Comparison of ENCODE assay signal across 23 cellular contexts in genomic region chr1:16968372-16968771, GRCh38. TPM values are rescaled to one million over a fixed set of nuclear protein-coding genes. Genes with fewer than 3 reads are reported as not detected.
A peak's percentile ranks its signal among the peaks of the same experiment; 100 is the strongest.
DNase-seq lines count a peak whose midpoint lies in the region; ATAC-seq, FAIRE-seq and TF ChIP-seq lines count a peak whose summit lies in the region.
"Had no signal": no experiment of that assay in that cellular context is flagged by ENCODE, and none has a peak within 500 bp of the region (broad histone marks: within the 10 kb centered on the region; RNA-seq: fewer than 3 reads in every experiment).

No MANE protein-coding gene starts in this region.

- POLR2A ChIA-PET in H1 (lab: Charles Lee; ENCODE audit: partially characterized antibody), result interaction anchor here (0.6 to 9.5 kb wide), 4 partner anchors 8 to 673 kb away, joined by 3 to 92 read pairs (median 4); partner anchors contain the start of gene MFAP2

- no peak overlapping the region for H3K4ac ChIP-seq in H1 (replicated peaks; ENCODE audit: insufficient read length, low read depth, low read length)

- H3K23me2 ChIP-seq in H1 (ENCODE audit: low read depth, low read length), result peaks cover 3% of the 10 kb centered on the region; the same call in 1 of the 2 replicates

- H3K36me3 Mint-ChIP-seq in activated naive CD4-positive, alpha-beta T cell treated with anti-CD3 and anti-CD28 coated beads, Interleukin-2, amount 50 U/mL, for 72 hours, result no peaks in the 10 kb centered on the region
- no peaks in the 10 kb centered on the region for H3K36me3 Mint-ChIP-seq in activated naive CD4-positive, alpha-beta T cell treated with anti-CD3 and anti-CD28 coated beads, Interleukin-2, amount 10 ng/mL, durations not matched to agents 7 days and 5 days
- peaks cover 20% of the 10 kb centered on the region for H3K36me3 Mint-ChIP-seq in stimulated activated effector memory CD8-positive, alpha-beta T cell treated with anti-CD3 and anti-CD28 coated beads, Interleukin-12 subunit alpha, Interleukin-12 subunit beta, amount 100 ng/mL, for 72 hours

- H3K4me3 Mint-ChIP-seq in activated naive CD4-positive, alpha-beta T cell treated with anti-CD3 and anti-CD28 coated beads, Interleukin-2, amount 10 ng/mL, durations not matched to agents 7 days and 5 days, result no peak overlapping the region
- no peak overlapping the region for H3K4me3 Mint-ChIP-seq in stimulated activated effector memory CD8-positive, alpha-beta T cell treated with anti-CD3 and anti-CD28 coated beads, Interleukin-12 subunit alpha, Interleukin-12 subunit beta, amount 100 ng/mL, for 72 hours
- H3K4me3 Mint-ChIP-seq: CD4-positive, alpha-beta T cell; H9 had no signal

- H3K4me2 ChIP-seq in H1 (ENCODE audit: insufficient read depth in 1 of 2, low read depth in 2 of 2, low read length in 2 of 2), result no peak overlapping the region

- no peak overlapping the region for H2BK15ac ChIP-seq in H1 (ENCODE audit: low read length)

- FAIRE-seq in H1 (lab: Jason Lieb, UNC) (no peak), GM19239 (lab: Jason Lieb, UNC) (no peak)
- FAIRE-seq: A549, GM12892, GM18507, HTR-8/SVneo had no signal

- H3K9ac ChIP-seq in H1 (replicated peaks in 1 of 4; ENCODE audit: extremely low read depth in 1 of 4, low read depth in 3 of 4, low read length in 3 of 4), result no peak overlapping the region

- peak overlapping the region; percentile 15 to 79 for H3K27ac Mint-ChIP-seq in activated naive CD4-positive, alpha-beta T cell treated with anti-CD3 and anti-CD28 coated beads, Interleukin-2, amount 50 U/mL, for 72 hours
- H3K27ac Mint-ChIP-seq in activated naive CD4-positive, alpha-beta T cell treated with anti-CD3 and anti-CD28 coated beads, Interleukin-2, amount 10 ng/mL, durations not matched to agents 7 days and 5 days, result no peak overlapping the region
- H3K27ac Mint-ChIP-seq in stimulated activated effector memory CD8-positive, alpha-beta T cell treated with anti-CD3 and anti-CD28 coated beads, Interleukin-12 subunit alpha, Interleukin-12 subunit beta, amount 100 ng/mL, for 72 hours, result peak overlapping the region; percentile 82
- H3K27ac Mint-ChIP-seq: CD4-positive, alpha-beta T cell had no signal

- no peak overlapping the region for H3K4me3 ChIP-seq in H1 (ENCODE audit: extremely low read depth in 1 of 4, insufficient read depth in 2 of 4, low read depth in 3 of 4, low read length in 4 of 4)
- H3K4me3 ChIP-seq: A549 had no signal

- H3K18ac ChIP-seq in H1 (ENCODE audit: extremely low read depth, low read length), result no peak overlapping the region

- no peaks in the 10 kb centered on the region for H3K9me3 Mint-ChIP-seq in activated naive CD4-positive, alpha-beta T cell treated with anti-CD3 and anti-CD28 coated beads, Interleukin-2, amount 50 U/mL, for 72 hours
- no peaks in the 10 kb centered on the region for H3K9me3 Mint-ChIP-seq in activated naive CD4-positive, alpha-beta T cell treated with anti-CD3 and anti-CD28 coated beads, Interleukin-2, amount 10 ng/mL, durations not matched to agents 7 days and 5 days
- H3K9me3 Mint-ChIP-seq in stimulated activated effector memory CD8-positive, alpha-beta T cell treated with anti-CD3 and anti-CD28 coated beads, Interleukin-12 subunit alpha, Interleukin-12 subunit beta, amount 100 ng/mL, for 72 hours, result no peaks in the 10 kb centered on the region
- H3K9me3 Mint-ChIP-seq: CD4-positive, alpha-beta T cell; H9 had no signal

- H3K9me3 ChIP-seq in H1 (ENCODE audit: insufficient read depth in 2 of 2, low read depth in 1 of 2, low read length in 1 of 2), result no peaks in the 10 kb centered on the region
- H3K9me3 ChIP-seq: A549, Caco-2 had no signal

- H2BK20ac ChIP-seq in H1 (ENCODE audit: low read length), result no peak overlapping the region

- CTCF ChIA-PET in activated naive CD4-positive, alpha-beta T cell treated with anti-CD3 and anti-CD28 coated beads, Interleukin-2, amount 10 ng/mL, durations not matched to agents 7 days and 5 days (lab: Charles Lee), result interaction anchor here (1.2 kb wide), 1 partner anchor 8 kb away, joined by 3 read pairs; no protein-coding TSS in a partner anchor
- CTCF ChIA-PET in H1 (lab: Charles Lee; ENCODE audit: partially characterized antibody), result interaction anchor here (0.6 to 14.3 kb wide), 5 partner anchors 16 to 1499 kb away, joined by 3 to 267 read pairs (median 5); partner anchors contain the start of gene MFAP2

- H3K23ac ChIP-seq in H1 (ENCODE audit: insufficient read length), result no peak overlapping the region

- H3K36me3 ChIP-seq in H1 (ENCODE audit: control insufficient read depth in 2 of 4, insufficient read depth in 4 of 4, low read length in 3 of 4), result peaks cover 7 to 35% (median 20%) of the 10 kb centered on the region in 4 experiments; a peak in 7 of 8 replicates

- no peak for TF ChIP-seq CTCF in H1 (IDR thresholded peaks at IDR 0.05; ENCODE audit: control extremely low read depth in 1 of 3, insufficient read depth in 1 of 3, low read depth in 1 of 3, low read length in 3 of 3)

- H3K79me2 ChIP-seq in H1 (ENCODE audit: control insufficient read depth in 1 of 2, insufficient read depth in 2 of 2, low read length in 2 of 2), result no peaks in the 10 kb centered on the region

- H4K20me1 ChIP-seq in H1 (replicated peaks in 1 of 2; ENCODE audit: control insufficient read depth in 1 of 2, insufficient read depth in 2 of 2, low read length in 2 of 2), result peaks cover 8 to 14% of the 10 kb centered on the region in 2 experiments

- TF ChIP-seq POLR2A in H1 (IDR thresholded peaks at IDR 0.05; ENCODE audit: control extremely low read depth in 1 of 2, low read depth in 2 of 2, low read length in 2 of 2), result no peak

- H4K91ac ChIP-seq in H1 (replicated peaks; ENCODE audit: insufficient read length, low read length), result no peak overlapping the region

- H2AFZ ChIP-seq in H1 (ENCODE audit: low read length), result no peak overlapping the region

- no peaks in the 10 kb centered on the region for H3K79me1 ChIP-seq in H1 (ENCODE audit: low read depth, low read length)

- H3K27me3 ChIP-seq in H1 (replicated peaks in 1 of 4; ENCODE audit: control insufficient read depth in 3 of 4, extremely low read depth in 1 of 4, insufficient read depth in 3 of 4, low read length in 3 of 4), result no peaks in the 10 kb centered on the region

- H2BK12ac ChIP-seq in H1 (ENCODE audit: low read depth, low read length), result no peak overlapping the region

- H4K8ac ChIP-seq in H1 (ENCODE audit: extremely low read depth, insufficient read depth, low read length), result no peak overlapping the region

- H2BK5ac ChIP-seq in H1 (ENCODE audit: low read depth, low read length), result no peak overlapping the region

- H3K14ac ChIP-seq in H1 (ENCODE audit: insufficient read length), result no peak overlapping the region

- no peak for DNase-seq in activated naive CD4-positive, alpha-beta T cell treated with anti-CD3 and anti-CD28 coated beads, Interleukin-2, amount 50 U/mL, for 72 hours (ENCODE audit: low spot score in 2 of 2)
- no peak for DNase-seq in activated naive CD4-positive, alpha-beta T cell treated with anti-CD3 and anti-CD28 coated beads, Interleukin-2, amount 10 ng/mL, durations not matched to agents 7 days and 5 days
- DNase-seq in RKO (ENCODE audit: low spot score), result peak; percentile 32
- no peak for DNase-seq in H1 (ENCODE audit: low read depth in 1 of 2, low spot score in 2 of 2)
- no peak for DNase-seq in stimulated activated effector memory CD8-positive, alpha-beta T cell treated with anti-CD3 and anti-CD28 coated beads, Interleukin-12 subunit alpha, Interleukin-12 subunit beta, amount 100 ng/mL, for 72 hours (ENCODE audit: low spot score in 2 of 2)
- DNase-seq in SHP77 (lab: John Stamatoyannopoulos, UW), result no peak
- DNase-seq in GM19239 (ENCODE audit: insufficient read length, low spot score), result no peak
- DNase-seq: AML-193; Caco-2; CD4-positive, alpha-beta T cell; DMS153; DMS79; GDM1; GOT3; H9 had no signal

- no peak overlapping the region for H3K56ac ChIP-seq in H1 (replicated peaks; ENCODE audit: insufficient read length, low read depth, low read length)

- 96% methylated on average over 3 of the region's 3 CpGs; no CpG with 5 or more reads in 1 of the 2 experiments for WGBS in H1 (ENCODE audit: extremely low coverage in 1 of 2, insufficient coverage in 1 of 2, insufficient read length in 1 of 2, insufficient replicate concordance in 2 of 2, low coverage in 1 of 2, low lambda C conversion rate in 2 of 2, missing lambda C conversion rate in 1 of 2), 2 experiments

- no peak overlapping the region for H3K27ac ChIP-seq in H1 (ENCODE audit: low read depth, low read length)
- H3K27ac ChIP-seq: 22Rv1, C4-2B, HL-60 had no signal

- H2AK5ac ChIP-seq in H1 (ENCODE audit: low read depth, low read length), result no peak overlapping the region

- H2BK120ac ChIP-seq in H1 (replicated peaks; ENCODE audit: low read depth, low read length), result no peak overlapping the region

- no peaks in the 10 kb centered on the region for H3K4me1 Mint-ChIP-seq in activated naive CD4-positive, alpha-beta T cell treated with anti-CD3 and anti-CD28 coated beads, Interleukin-2, amount 10 ng/mL, durations not matched to agents 7 days and 5 days
- H3K4me1 Mint-ChIP-seq in stimulated activated effector memory CD8-positive, alpha-beta T cell treated with anti-CD3 and anti-CD28 coated beads, Interleukin-12 subunit alpha, Interleukin-12 subunit beta, amount 100 ng/mL, for 72 hours, result peaks cover 12% of the 10 kb centered on the region

- TF ChIP-seq EP300 in H1 (IDR thresholded peaks at IDR 0.05; ENCODE audit: borderline replicate concordance in 1 of 2, low read depth in 2 of 2, low read length in 2 of 2), result no peak

- no peaks in the 10 kb centered on the region for H3K27me3 Mint-ChIP-seq in activated naive CD4-positive, alpha-beta T cell treated with anti-CD3 and anti-CD28 coated beads, Interleukin-2, amount 10 ng/mL, durations not matched to agents 7 days and 5 days
- H3K27me3 Mint-ChIP-seq: CD4-positive, alpha-beta T cell had no signal

- H3K4me1 ChIP-seq in H1 (replicated peaks in 1 of 4; ENCODE audit: control insufficient read depth in 3 of 4, insufficient read depth in 4 of 4, low read length in 3 of 4), result peaks cover 0 to 11% (median 8%) of the 10 kb centered on the region in 4 experiments; a peak in 6 of 7 replicates
- H3K4me1 ChIP-seq: Caco-2 had no signal

- no peak for ATAC-seq in activated naive CD4-positive, alpha-beta T cell treated with anti-CD3 and anti-CD28 coated beads, Interleukin-2, amount 50 U/mL, for 72 hours
- ATAC-seq in stimulated activated effector memory CD8-positive, alpha-beta T cell treated with anti-CD3 and anti-CD28 coated beads, Interleukin-12 subunit alpha, Interleukin-12 subunit beta, amount 100 ng/mL, for 72 hours, result no peak
- ATAC-seq in HG02798 (IDR thresholded peaks at IDR 0.05; ENCODE audit: poor library complexity, unreplicated experiment), result no peak

- H4K5ac ChIP-seq in H1 (ENCODE audit: insufficient read length, low read depth, low read length), result no peak overlapping the region

- TF ChIP-seq RAD21 in H1 (IDR thresholded peaks at IDR 0.05 in 1 of 2, conservative IDR thresholded peaks at IDR 0.05 in 1 of 2; ENCODE audit: low read depth in 2 of 2, low read length in 2 of 2), result no peak

RNA-seq across cellular contexts. Expression of gene MFAP2, which starts 12.0 kb away (rescaled TPM):
- total RNA-seq in activated naive CD4-positive, alpha-beta T cell treated with anti-CD3 and anti-CD28 coated beads, Interleukin-2, amount 50 U/mL, for 72 hours, result under 1 TPM in 1 of 2 donors, not detected in 1; 0.37 TPM
- total RNA-seq in H1 (2021; fragmentation: NEBNext Ultra II Directional; extraction: Animal tissue kit (Norgen Biotek cat#: 25700)), result 172 and 188 TPM in 2 replicates
- polyA plus RNA-seq in H1 (2011; rRNA removed), result 326 and 394 TPM in 2 replicates
- polyA plus RNA-seq in H1 (2011; cell fraction: cytosol; rRNA removed), result 219 TPM
- 360 TPM for polyA plus RNA-seq in H1 (2011; cell fraction: nucleus; rRNA removed)
- polyA plus RNA-seq in H1 (2012, experiment 1 of 2), result 114 to 218 TPM (median 204 TPM) in 4 replicates
- polyA plus RNA-seq in H1 (2012, experiment 2 of 2), result 253 TPM
- polyA plus RNA-seq in H1 (2013, experiment 1 of 2), result 278 TPM
- polyA plus RNA-seq in H1 (2013, experiment 2 of 2), result 321 TPM
- polyA minus RNA-seq in H1 (2011; rRNA and poly(A)+ RNA removed), result 64.4 and 85.3 TPM in 2 replicates
- 121 TPM for polyA minus RNA-seq in H1 (2011; cell fraction: cytosol; rRNA and poly(A)+ RNA removed)
- 111 TPM for polyA minus RNA-seq in H1 (2011; cell fraction: nucleus; rRNA and poly(A)+ RNA removed)
- total RNA-seq: CD4-positive, alpha-beta T cell had no signal

RNA-seq across cellular contexts. Expression of gene ATP13A2, which starts 43.4 kb away (rescaled TPM):
- total RNA-seq in activated naive CD4-positive, alpha-beta T cell treated with anti-CD3 and anti-CD28 coated beads, Interleukin-2, amount 50 U/mL, for 72 hours, result 10 to 100 TPM; 13.9 to 24.7 TPM
- total RNA-seq in H1 (2021; fragmentation: NEBNext Ultra II Directional; extraction: Animal tissue kit (Norgen Biotek cat#: 25700)), result 82.1 and 89.8 TPM in 2 replicates
- 83.6 and 137 TPM in 2 replicates for polyA plus RNA-seq in H1 (2011; rRNA removed)
- 64.7 TPM for polyA plus RNA-seq in H1 (2011; cell fraction: cytosol; rRNA removed)
- polyA plus RNA-seq in H1 (2011; cell fraction: nucleus; rRNA removed), result 131 TPM
- 47.7 to 93.4 TPM (median 83.0 TPM) in 4 replicates for polyA plus RNA-seq in H1 (2012, experiment 1 of 2)
- 73.1 TPM for polyA plus RNA-seq in H1 (2012, experiment 2 of 2)
- polyA plus RNA-seq in H1 (2013, experiment 1 of 2), result 78.0 TPM
- polyA plus RNA-seq in H1 (2013, experiment 2 of 2), result 85.3 TPM
- 96.7 and 126 TPM in 2 replicates for polyA minus RNA-seq in H1 (2011; rRNA and poly(A)+ RNA removed)
- polyA minus RNA-seq in H1 (2011; cell fraction: cytosol; rRNA and poly(A)+ RNA removed), result 97.8 TPM
- polyA minus RNA-seq in H1 (2011; cell fraction: nucleus; rRNA and poly(A)+ RNA removed), result 55.4 TPM

RNA-seq across cellular contexts. Expression of gene CROCC, which starts 46.6 kb away (rescaled TPM):
- 10 to 100 TPM; 28.4 to 35.5 TPM for total RNA-seq in activated naive CD4-positive, alpha-beta T cell treated with anti-CD3 and anti-CD28 coated beads, Interleukin-2, amount 50 U/mL, for 72 hours
- total RNA-seq in H1 (2021; fragmentation: NEBNext Ultra II Directional; extraction: Animal tissue kit (Norgen Biotek cat#: 25700)), result 39.5 and 42.3 TPM in 2 replicates
- 12.1 and 24.9 TPM in 2 replicates for polyA plus RNA-seq in H1 (2011; rRNA removed)
- 35.6 TPM for polyA plus RNA-seq in H1 (2011; cell fraction: cytosol; rRNA removed)
- 147 TPM for polyA plus RNA-seq in H1 (2011; cell fraction: nucleus; rRNA removed)
- polyA plus RNA-seq in H1 (2012, experiment 1 of 2), result 32.4 to 53.1 TPM (median 44.9 TPM) in 4 replicates
- 16.9 TPM for polyA plus RNA-seq in H1 (2012, experiment 2 of 2)
- polyA plus RNA-seq in H1 (2013, experiment 1 of 2), result 20.0 TPM
- 18.9 TPM for polyA plus RNA-seq in H1 (2013, experiment 2 of 2)
- polyA minus RNA-seq in H1 (2011; rRNA and poly(A)+ RNA removed), result 13.7 and 18.3 TPM in 2 replicates
- polyA minus RNA-seq in H1 (2011; cell fraction: cytosol; rRNA and poly(A)+ RNA removed), result 29.4 TPM
- 44.5 TPM for polyA minus RNA-seq in H1 (2011; cell fraction: nucleus; rRNA and poly(A)+ RNA removed)

Comparison
In these comparisons a context has a peak if more than half of its experiments do, and no peak if none do; other contexts are left out.
1. RNA of gene MFAP2, which starts 12.0 kb away (total RNA-seq): 172 to 188 TPM in H1; 0.37 TPM in activated naive CD4-positive, alpha-beta T cell treated with anti-CD3 and anti-CD28 coated beads, Interleukin-2, amount 50 U/mL, for 72 hours; every median in the first group is over 100 times any median in the second.